Comparison of ENCODE assay signal across 8 cellular contexts in the genomic region with DNA sequence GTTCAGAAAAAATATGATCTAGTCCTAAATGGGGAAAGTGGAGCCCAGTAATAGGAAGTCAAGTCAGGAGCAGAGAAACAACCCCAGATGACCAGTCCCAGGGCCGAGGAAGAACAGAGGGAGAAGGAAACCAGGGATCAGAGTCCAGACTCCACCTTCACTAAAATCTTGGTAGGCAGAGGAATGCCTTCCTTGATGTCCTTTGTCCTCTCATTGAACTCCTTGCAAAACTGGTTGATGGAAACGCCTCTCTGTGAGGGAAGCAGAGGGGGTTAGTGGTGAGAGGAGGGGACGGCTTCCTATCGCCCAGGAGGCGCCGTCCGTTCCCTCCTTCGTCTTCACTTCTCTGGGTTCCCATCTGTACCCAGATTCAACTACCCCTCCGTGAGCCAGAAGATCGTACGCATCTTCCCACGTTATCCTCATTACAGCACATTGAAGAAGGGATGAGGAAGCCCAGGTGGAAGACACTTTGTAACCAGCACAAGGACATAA. TPM values are rescaled to one million over a fixed set of nuclear protein-coding genes. Genes with fewer than 3 reads are reported as not detected.
A peak's percentile ranks its signal among the peaks of the same experiment; 100 is the strongest.
DNase-seq lines count a peak whose midpoint lies in the region; ATAC-seq, FAIRE-seq and TF ChIP-seq lines count a peak whose summit lies in the region.

No MANE protein-coding gene starts in this region.

- DNase-seq in EH (ENCODE audit: low read depth) (peak; percentile 15), PC-3 (no peak), epithelial cell of proximal tubule (ENCODE audit: low read depth) (no peak), pancreas (no peak), NCI-H2196 treated with DMSO at 0.1 percent for 48 hours (lab: John Stamatoyannopoulos, UW; ENCODE audit: unreplicated experiment) (no peak)

- H3K4me1 ChIP-seq in PC-3 (ENCODE audit: insufficient read depth, low read length) = peaks cover 9% of the 10 kb centered on the region
- H3K4me1 ChIP-seq in pancreas = peaks cover 0 to 8% (median 7%) of the 10 kb centered on the region in 3 donors

- H3K4me3 ChIP-seq in PC-3 (ENCODE audit: low read length) (peak overlapping the region; percentile 77), epithelial cell of proximal tubule (ENCODE audit: low read depth, low read length) (peak overlapping the region; percentile 82), pancreas (peak overlapping the region; percentile 67 to 91 (median 90))

- POLR2A ChIA-PET in PC-3 (lab: Charles Lee; ENCODE audit: unreplicated experiment) = interaction anchor here (0.5 to 1.4 kb wide), 2 partner anchors 16 to 43 kb away, joined by 6 to 13 read pairs; no protein-coding TSS in a partner anchor

- H3K79me2 ChIP-seq in PC-3 (ENCODE audit: low read length) = peaks cover 20% of the 10 kb centered on the region

- H3K9me3 ChIP-seq in PC-3 (ENCODE audit: low read length) (no peaks in the 10 kb centered on the region), pancreas (no peaks in the 10 kb centered on the region)

- H4K20me1 ChIP-seq in PC-3 (ENCODE audit: low read length) = no peaks in the 10 kb centered on the region

- no peak for FAIRE-seq in pancreas (lab: Jason Lieb, UNC)

- H3K4me2 ChIP-seq in PC-3 (ENCODE audit: low read length) = peak overlapping the region; percentile 73

- H3K27me3 ChIP-seq in PC-3 (ENCODE audit: low read length) (no peaks in the 10 kb centered on the region), pancreas (no peaks in the 10 kb centered on the region)

- BruUV-seq in PC-3 (replicated peaks; lab: Mats Ljungman, UMichigan) = TSS peak; percentile 54

- peak overlapping the region; percentile 82 for H3K9ac ChIP-seq in PC-3 (ENCODE audit: low read length)

- H3K27ac ChIP-seq in PC-3 (ENCODE audit: low read length) = peak overlapping the region; percentile 29
- H3K27ac ChIP-seq in pancreas = peak overlapping the region in 2 of 4 donors; percentile 62 to 72

- TF ChIP-seq CTCF in PC-3 (conservative IDR thresholded peaks at IDR 0.05; ENCODE audit: low read depth, low read length) (no peak), epithelial cell of proximal tubule (conservative IDR thresholded peaks at IDR 0.05; ENCODE audit: low read depth, low read length) (no peak), pancreas (IDR thresholded peaks at IDR 0.05) (no peak)

- CTCF ChIA-PET in PC-3 (lab: Charles Lee) = interaction anchor here (1.0 to 1.2 kb wide), 2 partner anchors 17 to 28 kb away, joined by 3 to 9 read pairs; a partner anchor contains a TSS

- ATAC-seq in PC-3 = no peak
- no peak for ATAC-seq in pancreas
- ATAC-seq in HG02870 (IDR thresholded peaks at IDR 0.05; ENCODE audit: unreplicated experiment) = no peak
- ATAC-seq in HG02840 (IDR thresholded peaks at IDR 0.05; ENCODE audit: low FRiP score, unreplicated experiment) = no peak
- ATAC-seq in HG03439 (IDR thresholded peaks at IDR 0.05; ENCODE audit: unreplicated experiment) = no peak

- intact Hi-C loops in PC-3 (cut with micrococcal nuclease) = loop anchor here (2.0 kb wide), 2 partner anchors 29 kb away; a partner anchor contains a TSS
- intact Hi-C loops in pancreas (cut with DNase I) = no loop called here

- peaks cover 22% of the 10 kb centered on the region for H3K36me3 ChIP-seq in PC-3 (ENCODE audit: low read depth, low read length)
- peaks cover 0 to 6% (median 0%) of the 10 kb centered on the region in 3 donors for H3K36me3 ChIP-seq in pancreas

- no peaks in the 10 kb centered on the region for H3F3A ChIP-seq in PC-3 (ENCODE audit: low read length, unreplicated experiment)

- no peaks in the 10 kb centered on the region for H3K9me2 ChIP-seq in PC-3 (replicated peaks; ENCODE audit: low read length)

- WGBS in pancreas, 2 donors = 4% methylated on average over 11 to 12 of the region's 12 CpGs

- H2AFZ ChIP-seq in PC-3 (ENCODE audit: low read length) = peak overlapping the region; percentile 75

RNA-seq across cellular contexts. Expression of a gene that starts 0.6 kb away (rescaled TPM):
- total RNA-seq in PC-3 (2014; rRNA removed) (214 and 321 TPM in 2 replicates), epithelial cell of proximal tubule (85.3 TPM in 2 replicates), pancreas (10 to 100 TPM; 15.7 to 23.9 (median 21.0) TPM)
- 10 to 100 TPM; 29.2 to 30.2 TPM for polyA plus RNA-seq in pancreas

RNA-seq across cellular contexts. Expression of a gene that starts 17.2 kb away (rescaled TPM):
- not detected in 2 replicates for total RNA-seq in PC-3 (2014; rRNA removed)
- not detected in 2 replicates for total RNA-seq in epithelial cell of proximal tubule
- total RNA-seq in pancreas = under 1 TPM in 1 of 6 donors, not detected in 5; 0.14 TPM
- under 1 TPM; 0.08 to 0.63 TPM for polyA plus RNA-seq in pancreas

RNA-seq across cellular contexts. Expression of a gene that starts 28.6 kb away (rescaled TPM):
- 22.9 and 35.2 TPM in 2 replicates for total RNA-seq in PC-3 (2014; rRNA removed)
- total RNA-seq in epithelial cell of proximal tubule = 3.5 and 3.6 TPM in 2 replicates
- total RNA-seq in pancreas = 1 to 10 TPM; 3.0 to 9.6 (median 6.4) TPM
- 10 to 100 TPM; 14.7 to 19.9 TPM for polyA plus RNA-seq in pancreas

RNA-seq across cellular contexts. Expression of a gene that starts 42.2 kb away (rescaled TPM):
- total RNA-seq in PC-3 (2014; rRNA removed) = 135 and 165 TPM in 2 replicates
- total RNA-seq in epithelial cell of proximal tubule = 88.8 and 106 TPM in 2 replicates
- total RNA-seq in pancreas = 10 to 100 TPM in 4 of 6 donors, 1 to 10 TPM in 2; 8.5 to 27.0 (median 20.2) TPM
- polyA plus RNA-seq in pancreas = 10 to 100 TPM; 22.8 to 24.7 TPM
